ENCODE assay signal across 8 cellular contexts in the genomic region with DNA sequence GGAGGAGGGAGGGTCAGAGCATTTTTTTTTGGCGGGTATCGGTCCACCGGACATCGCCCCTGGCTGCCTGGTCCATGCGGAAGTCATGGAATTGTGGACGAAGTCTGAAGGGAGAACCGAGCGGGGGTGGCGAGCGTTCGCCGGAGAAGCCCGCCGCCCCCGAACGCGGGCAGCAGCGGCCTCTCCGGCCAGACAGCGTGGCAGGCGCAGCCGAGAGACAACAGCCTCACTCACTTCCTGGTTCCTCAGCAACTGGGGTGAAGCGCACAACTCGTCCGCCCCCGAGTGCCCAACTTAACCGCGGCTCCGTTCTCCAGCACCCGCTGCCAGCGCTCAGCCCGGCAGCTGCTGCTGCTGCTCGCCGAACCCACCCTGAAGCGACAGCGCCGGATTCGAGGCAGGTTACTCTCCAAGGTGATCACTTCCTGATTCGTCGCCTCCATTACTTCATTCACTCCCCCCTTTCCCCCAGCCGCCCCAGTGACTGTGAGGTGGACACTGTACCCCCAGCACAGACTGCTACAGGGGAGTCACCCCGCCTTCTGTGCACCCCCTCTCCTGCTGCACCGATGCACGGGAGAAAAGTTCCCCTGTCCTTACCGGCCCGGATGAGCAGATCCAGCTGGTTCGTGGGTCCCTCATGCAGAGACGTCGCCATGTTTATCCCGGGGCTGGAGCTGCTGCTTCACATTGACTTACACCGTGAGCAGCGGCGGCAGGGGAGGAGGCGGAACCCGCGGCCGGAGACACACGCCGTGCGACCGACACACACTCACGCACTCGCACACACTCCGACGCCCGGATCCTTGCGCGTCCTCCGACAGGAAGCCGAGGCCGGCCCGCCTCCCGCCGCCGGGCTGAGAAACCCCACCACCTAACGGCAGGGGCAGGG.
DNase-seq lines count a peak whose midpoint lies in the region; ATAC-seq and TF ChIP-seq lines count a peak whose summit lies in the region.

No MANE protein-coding gene starts in this region.

- peak overlapping the region; percentile 86 to 98 for H3K9ac ChIP-seq in liver (ENCODE audit: low read depth in 1 of 2, low read length in 2 of 2)

- TF ChIP-seq CTCF in BE2C (IDR thresholded peaks at IDR 0.05; ENCODE audit: low read depth, low read length) (peak; percentile 9; the same call in 1 of the 2 replicates), liver (IDR thresholded peaks at IDR 0.05; ENCODE audit: low read depth, low read length, missing input control) (peak; percentile 15)

- H3K4me3 Mint-ChIP-seq in activated CD4-positive, alpha-beta T cell treated with anti-CD3 and anti-CD28 coated beads, Interleukin-2, amount 10 ng/mL, durations not matched to agents 24 days and 14 days, result peak overlapping the region; percentile 100
- H3K4me3 Mint-ChIP-seq in dendritic cell treated with granulocyte-macrophage colony-stimulating factor and Interleukin-4, amounts not matched to agents 40 ng/mL and 50 ng/mL, for 4 days, result peak overlapping the region; percentile 100

- H3K27me3 ChIP-seq in BE2C (no peaks in the 10 kb centered on the region), liver (ENCODE audit: control insufficient read depth in 4 of 4, insufficient read depth in 4 of 4, low read length in 3 of 4) (no peaks in the 10 kb centered on the region)

- H3K9me3 ChIP-seq in BE2C (no peaks in the 10 kb centered on the region), liver (ENCODE audit: control insufficient read depth in 4 of 4, low read length in 3 of 4) (no peaks in the 10 kb centered on the region)

- no peaks in the 10 kb centered on the region for H3K4me1 ChIP-seq in BE2C
- peaks cover 0 to 30% (median 16%) of the 10 kb centered on the region in 4 donors for H3K4me1 ChIP-seq in liver (ENCODE audit: control insufficient read depth in 4 of 4, insufficient read depth in 4 of 4, low read length in 3 of 4)

- H3K27ac ChIP-seq in liver (ENCODE audit: low read depth in 1 of 2, low read length in 2 of 2), result peak overlapping the region; percentile 98 to 100

- peak; percentile 93 for DNase-seq in BE2C
- DNase-seq in NCI-H524 (lab: John Stamatoyannopoulos, UW), result peak; percentile 42 to 73
- DNase-seq in activated CD4-positive, alpha-beta T cell treated with anti-CD3 and anti-CD28 coated beads, Interleukin-2, amount 10 ng/mL, durations not matched to agents 24 days and 14 days, result peak; percentile 95
- DNase-seq in stimulated activated CD4-positive, alpha-beta T cell treated with anti-CD3 and anti-CD28 coated beads, Interleukin-4, amount 100 ng/mL, for 1 hour, result peak; percentile 87

- peaks cover 4% of the 10 kb centered on the region for H3K36me3 Mint-ChIP-seq in activated CD4-positive, alpha-beta T cell treated with anti-CD3 and anti-CD28 coated beads, Interleukin-2, amount 10 ng/mL, durations not matched to agents 24 days and 14 days (ENCODE audit: low read depth)
- peaks cover 21% of the 10 kb centered on the region for H3K36me3 Mint-ChIP-seq in dendritic cell treated with granulocyte-macrophage colony-stimulating factor and Interleukin-4, amounts not matched to agents 40 ng/mL and 50 ng/mL, for 4 days (ENCODE audit: low read depth)

- intact Hi-C loops in activated CD4-positive, alpha-beta T cell treated with anti-CD3 and anti-CD28 coated beads, Interleukin-2, amount 10 ng/mL, durations not matched to agents 24 days and 14 days (cut with micrococcal nuclease), result loop anchor here (1.0 to 5.0 kb wide), 6 partner anchors 53 to 474 kb away; a partner anchor contains a TSS
- intact Hi-C loops in dendritic cell treated with granulocyte-macrophage colony-stimulating factor and Interleukin-4, amounts not matched to agents 40 ng/mL and 50 ng/mL, for 4 days (cut with micrococcal nuclease), result loop anchor here (5.0 kb wide), 2 partner anchors 94 to 219 kb away; a partner anchor contains a TSS

- H3K9me3 Mint-ChIP-seq in activated CD4-positive, alpha-beta T cell treated with anti-CD3 and anti-CD28 coated beads, Interleukin-2, amount 10 ng/mL, durations not matched to agents 24 days and 14 days, result no peaks in the 10 kb centered on the region
- no peaks in the 10 kb centered on the region for H3K9me3 Mint-ChIP-seq in dendritic cell treated with granulocyte-macrophage colony-stimulating factor and Interleukin-4, amounts not matched to agents 40 ng/mL and 50 ng/mL, for 4 days

- H3K27me3 Mint-ChIP-seq in activated CD4-positive, alpha-beta T cell treated with anti-CD3 and anti-CD28 coated beads, Interleukin-2, amount 10 ng/mL, durations not matched to agents 24 days and 14 days, result peaks cover 2% of the 10 kb centered on the region
- H3K27me3 Mint-ChIP-seq in dendritic cell treated with granulocyte-macrophage colony-stimulating factor and Interleukin-4, amounts not matched to agents 40 ng/mL and 50 ng/mL, for 4 days, result no peaks in the 10 kb centered on the region

- peaks cover 30% of the 10 kb centered on the region for H3K4me1 Mint-ChIP-seq in activated CD4-positive, alpha-beta T cell treated with anti-CD3 and anti-CD28 coated beads, Interleukin-2, amount 10 ng/mL, durations not matched to agents 24 days and 14 days
- peaks cover 16% of the 10 kb centered on the region for H3K4me1 Mint-ChIP-seq in dendritic cell treated with granulocyte-macrophage colony-stimulating factor and Interleukin-4, amounts not matched to agents 40 ng/mL and 50 ng/mL, for 4 days (ENCODE audit: low read depth)

- WGBS in liver, result 2% methylated on average over 76 of the region's 76 CpGs

- ATAC-seq in GM19025 (IDR thresholded peaks at IDR 0.05; ENCODE audit: low read depth, unreplicated experiment) (peak; percentile 49), HG03280 (IDR thresholded peaks at IDR 0.05; ENCODE audit: unreplicated experiment) (peak; percentile 61)

- peak overlapping the region; percentile 100 for H3K27ac Mint-ChIP-seq in activated CD4-positive, alpha-beta T cell treated with anti-CD3 and anti-CD28 coated beads, Interleukin-2, amount 10 ng/mL, durations not matched to agents 24 days and 14 days
- H3K27ac Mint-ChIP-seq in dendritic cell treated with granulocyte-macrophage colony-stimulating factor and Interleukin-4, amounts not matched to agents 40 ng/mL and 50 ng/mL, for 4 days, result peak overlapping the region; percentile 100

- H3K4me3 ChIP-seq in BE2C (ENCODE audit: low read depth, low read length) (peak overlapping the region; percentile 90), liver (ENCODE audit: low read depth in 1 of 3, low read length in 3 of 3) (peak overlapping the region; percentile 83 to 97 (median 93))

- TF ChIP-seq RAD21 in liver (IDR thresholded peaks at IDR 0.05), result peak in 1 of 2 donors; percentile 13

- H3K36me3 ChIP-seq in BE2C (no peaks in the 10 kb centered on the region), liver (ENCODE audit: control insufficient read depth in 4 of 4, insufficient read depth in 3 of 4, low read depth in 1 of 4, low read length in 3 of 4) (no peaks in the 10 kb centered on the region)

TF ChIP-seq in liver, 16 proteins besides CTCF, POLR2A, EP300 and RAD21 (continues in another document):
- TF ChIP-seq TAF1 (conservative IDR thresholded peaks at IDR 0.05) (peak; percentile 84), EGR1 (IDR thresholded peaks at IDR 0.05; ENCODE audit: low read depth in 2 of 2) (peak in 1 of 2 donors; percentile 42), NR2F2 (IDR thresholded peaks at IDR 0.05) (no peak), GABPA (IDR thresholded peaks at IDR 0.05 in 1 of 2, conservative IDR thresholded peaks at IDR 0.05 in 1 of 2) (peak in 1 of 2 donors; percentile 61), JUND (IDR thresholded peaks at IDR 0.05) (no peak), FOXA2 (IDR thresholded peaks at IDR 0.05) (no peak), RXRA (IDR thresholded peaks at IDR 0.05) (peak in 1 of 2 donors; percentile 4), FOXA1 (IDR thresholded peaks at IDR 0.05) (no peak)
- TF ChIP-seq, protein P1, sequence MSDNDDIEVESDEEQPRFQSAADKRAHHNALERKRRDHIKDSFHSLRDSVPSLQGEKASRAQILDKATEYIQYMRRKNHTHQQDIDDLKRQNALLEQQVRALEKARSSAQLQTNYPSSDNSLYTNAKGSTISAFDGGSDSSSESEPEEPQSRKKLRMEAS (IDR thresholded peaks at IDR 0.05), result peak; percentile 50
- TF ChIP-seq, protein P2, sequence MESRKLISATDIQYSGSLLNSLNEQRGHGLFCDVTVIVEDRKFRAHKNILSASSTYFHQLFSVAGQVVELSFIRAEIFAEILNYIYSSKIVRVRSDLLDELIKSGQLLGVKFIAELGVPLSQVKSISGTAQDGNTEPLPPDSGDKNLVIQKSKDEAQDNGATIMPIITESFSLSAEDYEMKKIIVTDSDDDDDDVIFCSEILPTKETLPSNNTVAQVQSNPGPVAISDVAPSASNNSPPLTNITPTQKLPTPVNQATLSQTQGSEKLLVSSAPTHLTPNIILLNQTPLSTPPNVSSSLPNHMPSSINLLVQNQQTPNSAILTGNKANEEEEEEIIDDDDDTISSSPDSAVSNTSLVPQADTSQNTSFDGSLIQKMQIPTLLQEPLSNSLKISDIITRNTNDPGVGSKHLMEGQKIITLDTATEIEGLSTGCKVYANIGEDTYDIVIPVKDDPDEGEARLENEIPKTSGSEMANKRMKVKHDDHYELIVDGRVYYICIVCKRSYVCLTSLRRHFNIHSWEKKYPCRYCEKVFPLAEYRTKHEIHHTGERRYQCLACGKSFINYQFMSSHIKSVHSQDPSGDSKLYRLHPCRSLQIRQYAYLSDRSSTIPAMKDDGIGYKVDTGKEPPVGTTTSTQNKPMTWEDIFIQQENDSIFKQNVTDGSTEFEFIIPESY (IDR thresholded peaks at IDR 0.05), result no peak
- TF ChIP-seq, protein P3, sequence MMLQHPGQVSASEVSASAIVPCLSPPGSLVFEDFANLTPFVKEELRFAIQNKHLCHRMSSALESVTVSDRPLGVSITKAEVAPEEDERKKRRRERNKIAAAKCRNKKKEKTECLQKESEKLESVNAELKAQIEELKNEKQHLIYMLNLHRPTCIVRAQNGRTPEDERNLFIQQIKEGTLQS (IDR thresholded peaks at IDR 0.05), result no peak

Comparison
In these comparisons a context has a peak if more than half of its experiments do, and no peak if none do; other contexts are left out.
1. Peak in every context shown above with its lines: DNase-seq, ATAC-seq, H3K4me3 ChIP-seq and H3K27ac ChIP-seq.